Comparison of ENCODE assay signal across 10 cellular contexts in the genomic region with DNA sequence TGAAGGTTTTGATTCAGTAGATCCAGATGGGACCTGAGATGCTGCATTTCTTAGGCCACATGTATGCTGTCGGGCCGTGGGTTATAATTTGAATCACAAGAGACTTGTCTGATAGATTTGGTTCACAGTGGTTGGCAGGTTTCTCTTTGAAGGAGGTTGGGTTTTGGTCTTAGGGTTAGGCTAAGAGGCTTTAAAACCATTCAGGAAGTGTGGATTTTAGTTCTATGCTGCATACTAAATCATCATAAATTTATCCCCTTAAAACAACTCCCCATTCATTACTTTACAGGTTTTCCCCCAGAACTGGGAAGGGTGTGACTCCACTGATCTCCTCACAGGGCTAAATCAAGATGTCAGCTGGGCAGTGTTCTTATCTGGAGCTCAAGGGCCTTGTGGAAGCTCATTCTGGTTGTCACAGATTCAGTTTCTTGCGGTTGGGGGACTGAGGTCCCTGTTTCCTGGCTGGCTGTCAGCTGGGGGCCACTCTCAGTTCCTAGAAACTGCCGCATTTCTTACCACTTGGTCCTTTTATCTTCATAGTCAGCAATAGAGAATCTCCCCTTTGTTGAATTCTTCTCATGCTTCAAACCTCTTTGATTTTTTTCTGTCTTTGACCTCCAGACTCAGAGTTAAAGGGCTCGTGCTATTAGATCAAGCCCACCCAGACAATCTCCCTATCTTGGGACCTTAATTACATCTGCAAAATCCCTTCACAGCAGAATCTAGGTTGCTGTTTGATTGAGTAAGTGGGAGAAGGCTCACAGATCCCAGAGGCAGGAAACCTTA. TPM values are rescaled to one million over a fixed set of nuclear protein-coding genes. Genes with fewer than 3 reads are reported as not detected.
A peak's percentile ranks its signal among the peaks of the same experiment; 100 is the strongest.
DNase-seq lines count a peak whose midpoint lies in the region; ATAC-seq and TF ChIP-seq lines count a peak whose summit lies in the region.
"Had no signal": no experiment of that assay in that cellular context is flagged by ENCODE, and none has a peak within 500 bp of the region (broad histone marks: within the 10 kb centered on the region; RNA-seq: fewer than 3 reads in every experiment).

No MANE protein-coding gene starts in this region.

- WGBS in SK-N-SH (ENCODE audit: low lambda C conversion rate), result 82% methylated on average over 5 of the region's 5 CpGs

- ATAC-seq in SK-N-SH treated with all-trans-retinoic acid at 6 μM for 48 hours, result no peak
- peak; percentile 33 for ATAC-seq in HG03095 (IDR thresholded peaks at IDR 0.05; ENCODE audit: unreplicated experiment)
- no peak for ATAC-seq in omental fat pad (ENCODE audit: low FRiP score)
- ATAC-seq: A549, gastrocnemius medialis had no signal

- H3K27me3 ChIP-seq in SK-N-SH (ENCODE audit: insufficient read depth), result no peaks in the 10 kb centered on the region
- no peaks in the 10 kb centered on the region for H3K27me3 ChIP-seq in mucosa of rectum (ENCODE audit: control insufficient read depth in 2 of 2, insufficient read depth in 2 of 2, low read length in 2 of 2)
- H3K27me3 ChIP-seq: gastrocnemius medialis had no signal

- H3K36me3 ChIP-seq in SK-N-SH (replicated peaks in 1 of 2; ENCODE audit: control insufficient read depth in 1 of 2, insufficient read depth in 2 of 2, low read length in 1 of 2) (no peaks in the 10 kb centered on the region), mucosa of rectum (ENCODE audit: control insufficient read depth in 2 of 2, insufficient read depth in 2 of 2, low read length in 2 of 2) (no peaks in the 10 kb centered on the region)
- H3K36me3 ChIP-seq: gastrocnemius medialis had no signal

- TF ChIP-seq CTCF in SK-N-SH (IDR thresholded peaks at IDR 0.05) (no peak), omental fat pad (IDR thresholded peaks at IDR 0.05) (no peak)

- H3K27ac ChIP-seq in SK-N-SH (ENCODE audit: low read depth in 2 of 2, low read length in 1 of 2) (peak overlapping the region in 1 of 2 experiments; percentile 65; a peak in 1 of 4 replicates), mucosa of rectum (ENCODE audit: low read depth in 2 of 2, low read length in 2 of 2) (peak overlapping the region; percentile 66 to 77)
- H3K27ac ChIP-seq: A549, gastrocnemius medialis had no signal

- H3K9me3 ChIP-seq in SK-N-SH, result no peaks in the 10 kb centered on the region
- H3K9me3 ChIP-seq in mucosa of rectum (ENCODE audit: control insufficient read depth in 2 of 2, low read length in 2 of 2), result no peaks in the 10 kb centered on the region
- H3K9me3 ChIP-seq: A549, gastrocnemius medialis had no signal

- POLR2A ChIA-PET in SK-N-SH (lab: Yijun Ruan, JAX), result no interaction called here

- H3K9me2 ChIP-seq in SK-N-SH, result no peaks in the 10 kb centered on the region

- no peak for DNase-seq in SK-N-SH
- peak; percentile 67 for DNase-seq in UCSD-AML1 (lab: John Stamatoyannopoulos, UW; ENCODE audit: unreplicated experiment)
- no peak for DNase-seq in 8988T
- no peak for DNase-seq in omental fat pad (ENCODE audit: low spot score)
- DNase-seq in NCI-H526 (lab: John Stamatoyannopoulos, UW), result no peak

- no peak for TF ChIP-seq RAD21 in SK-N-SH (IDR thresholded peaks at IDR 0.05; ENCODE audit: low read length)

- H3K9ac ChIP-seq in SK-N-SH (no peak overlapping the region), mucosa of rectum (ENCODE audit: low read depth in 1 of 2, low read length in 2 of 2) (no peak overlapping the region)

- H3K4me2 ChIP-seq in SK-N-SH, result peak overlapping the region; percentile 26; the same call in 1 of the 2 replicates
- H3K4me2 ChIP-seq: A549 had no signal

- H4K20me1 ChIP-seq in SK-N-SH (ENCODE audit: insufficient read depth), result no peaks in the 10 kb centered on the region

- H3K79me2 ChIP-seq in SK-N-SH (ENCODE audit: insufficient read depth), result no peaks in the 10 kb centered on the region

- H3K4me3 ChIP-seq in SK-N-SH (ENCODE audit: low read depth in 2 of 2, low read length in 1 of 2), result no peak overlapping the region
- no peak overlapping the region for H3K4me3 ChIP-seq in mucosa of rectum (ENCODE audit: low read length in 2 of 2)
- H3K4me3 ChIP-seq: A549, gastrocnemius medialis had no signal

- peaks cover 3 to 59% of the 10 kb centered on the region in 2 experiments for H3K4me1 ChIP-seq in SK-N-SH (ENCODE audit: control insufficient read depth in 1 of 2, insufficient read depth in 2 of 2, low read depth in 1 of 2, low read length in 1 of 2)
- peaks cover 5 to 7% of the 10 kb centered on the region in 2 donors for H3K4me1 ChIP-seq in mucosa of rectum (ENCODE audit: control insufficient read depth in 2 of 2, insufficient read depth in 2 of 2, low read length in 2 of 2)
- H3K4me1 ChIP-seq: A549, gastrocnemius medialis had no signal

- TF ChIP-seq EP300 in SK-N-SH (IDR thresholded peaks at IDR 0.05; ENCODE audit: borderline replicate concordance in 1 of 2, low read depth in 1 of 2, low read length in 1 of 2), result no peak

- peak overlapping the region; percentile 52; the same call in 1 of the 2 replicates for H2AFZ ChIP-seq in SK-N-SH (ENCODE audit: low read depth)

- CTCF ChIA-PET in SK-N-SH (lab: Yijun Ruan, JAX), result interaction anchor here (1.7 to 2.0 kb wide), 2 partner anchors 20 to 86 kb away, joined by 7 to 11 read pairs; a partner anchor contains a TSS

- peaks cover 19% of the 10 kb centered on the region for H3F3A ChIP-seq in SK-N-SH (replicated peaks; ENCODE audit: insufficient read depth)

TF ChIP-seq in SK-N-SH, 30 proteins besides CTCF, POLR2A, EP300 and RAD21:
- TF ChIP-seq NRF1 (IDR thresholded peaks at IDR 0.05; ENCODE audit: low read depth, low read length) (no peak), SIN3A (IDR thresholded peaks at IDR 0.05; ENCODE audit: borderline replicate concordance, low read depth, low read length) (no peak), FOXM1 (IDR thresholded peaks at IDR 0.05; ENCODE audit: low read depth) (no peak), TAF1 (IDR thresholded peaks at IDR 0.05; ENCODE audit: borderline replicate concordance, low read depth, low read length) (no peak), MXI1 (IDR thresholded peaks at IDR 0.05; ENCODE audit: low read depth, low read length) (no peak), FOXJ3 (CRISPR knock-in tag; IDR thresholded peaks at IDR 0.05) (no peak)
- TF ChIP-seq, protein P1, sequence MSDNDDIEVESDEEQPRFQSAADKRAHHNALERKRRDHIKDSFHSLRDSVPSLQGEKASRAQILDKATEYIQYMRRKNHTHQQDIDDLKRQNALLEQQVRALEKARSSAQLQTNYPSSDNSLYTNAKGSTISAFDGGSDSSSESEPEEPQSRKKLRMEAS (IDR thresholded peaks at IDR 0.05; ENCODE audit: low read depth), result no peak

TF ChIP-seq in SK-N-SH treated with all-trans-retinoic acid at 6 μM for 48 hours, 23 proteins besides CTCF, POLR2A, EP300 and RAD21 (continues in another document):
- TF ChIP-seq OSR1 (CRISPR knock-in tag; IDR thresholded peaks at IDR 0.05), result no peak
- TF ChIP-seq, protein P2, sequence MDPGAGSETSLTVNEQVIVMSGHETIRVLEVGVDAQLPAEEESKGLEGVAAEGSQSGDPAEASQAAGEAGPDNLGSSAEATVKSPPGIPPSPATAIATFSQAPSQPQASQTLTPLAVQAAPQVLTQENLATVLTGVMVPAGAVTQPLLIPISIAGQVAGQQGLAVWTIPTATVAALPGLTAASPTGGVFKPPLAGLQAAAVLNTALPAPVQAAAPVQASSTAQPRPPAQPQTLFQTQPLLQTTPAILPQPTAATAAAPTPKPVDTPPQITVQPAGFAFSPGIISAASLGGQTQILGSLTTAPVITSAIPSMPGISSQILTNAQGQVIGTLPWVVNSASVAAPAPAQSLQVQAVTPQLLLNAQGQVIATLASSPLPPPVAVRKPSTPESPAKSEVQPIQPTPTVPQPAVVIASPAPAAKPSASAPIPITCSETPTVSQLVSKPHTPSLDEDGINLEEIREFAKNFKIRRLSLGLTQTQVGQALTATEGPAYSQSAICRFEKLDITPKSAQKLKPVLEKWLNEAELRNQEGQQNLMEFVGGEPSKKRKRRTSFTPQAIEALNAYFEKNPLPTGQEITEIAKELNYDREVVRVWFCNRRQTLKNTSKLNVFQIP (CRISPR knock-in tag; IDR thresholded peaks at IDR 0.05; ENCODE audit: borderline replicate concordance, low read depth), result no peak
- no peak for TF ChIP-seq TOX (CRISPR knock-in tag; IDR thresholded peaks at IDR 0.05; ENCODE audit: borderline replicate concordance)
- TF ChIP-seq ZNF70 (CRISPR knock-in tag; IDR thresholded peaks at IDR 0.05), result no peak
- TF ChIP-seq, protein P3, sequence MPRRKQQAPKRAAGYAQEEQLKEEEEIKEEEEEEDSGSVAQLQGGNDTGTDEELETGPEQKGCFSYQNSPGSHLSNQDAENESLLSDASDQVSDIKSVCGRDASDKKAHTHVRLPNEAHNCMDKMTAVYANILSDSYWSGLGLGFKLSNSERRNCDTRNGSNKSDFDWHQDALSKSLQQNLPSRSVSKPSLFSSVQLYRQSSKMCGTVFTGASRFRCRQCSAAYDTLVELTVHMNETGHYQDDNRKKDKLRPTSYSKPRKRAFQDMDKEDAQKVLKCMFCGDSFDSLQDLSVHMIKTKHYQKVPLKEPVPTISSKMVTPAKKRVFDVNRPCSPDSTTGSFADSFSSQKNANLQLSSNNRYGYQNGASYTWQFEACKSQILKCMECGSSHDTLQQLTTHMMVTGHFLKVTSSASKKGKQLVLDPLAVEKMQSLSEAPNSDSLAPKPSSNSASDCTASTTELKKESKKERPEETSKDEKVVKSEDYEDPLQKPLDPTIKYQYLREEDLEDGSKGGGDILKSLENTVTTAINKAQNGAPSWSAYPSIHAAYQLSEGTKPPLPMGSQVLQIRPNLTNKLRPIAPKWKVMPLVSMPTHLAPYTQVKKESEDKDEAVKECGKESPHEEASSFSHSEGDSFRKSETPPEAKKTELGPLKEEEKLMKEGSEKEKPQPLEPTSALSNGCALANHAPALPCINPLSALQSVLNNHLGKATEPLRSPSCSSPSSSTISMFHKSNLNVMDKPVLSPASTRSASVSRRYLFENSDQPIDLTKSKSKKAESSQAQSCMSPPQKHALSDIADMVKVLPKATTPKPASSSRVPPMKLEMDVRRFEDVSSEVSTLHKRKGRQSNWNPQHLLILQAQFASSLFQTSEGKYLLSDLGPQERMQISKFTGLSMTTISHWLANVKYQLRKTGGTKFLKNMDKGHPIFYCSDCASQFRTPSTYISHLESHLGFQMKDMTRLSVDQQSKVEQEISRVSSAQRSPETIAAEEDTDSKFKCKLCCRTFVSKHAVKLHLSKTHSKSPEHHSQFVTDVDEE (CRISPR knock-in tag; IDR thresholded peaks at IDR 0.05), result no peak
- TF ChIP-seq PPARA (CRISPR knock-in tag; IDR thresholded peaks at IDR 0.05; ENCODE audit: borderline replicate concordance), result no peak
- TF ChIP-seq RARB (CRISPR knock-in tag; IDR thresholded peaks at IDR 0.05), result no peak
- TF ChIP-seq ZFP30 (CRISPR knock-in tag; IDR thresholded peaks at IDR 0.05), result no peak

RNA-seq across cellular contexts. Expression of a gene that starts 20.6 kb away (rescaled TPM):
- 9.4 and 13.6 TPM in 2 replicates for polyA plus RNA-seq in SK-N-SH (2012; rRNA removed)
- 9.1 and 10.1 TPM in 2 replicates for polyA plus RNA-seq in SK-N-SH (2012; cell fraction: cytosol; rRNA removed)
- polyA plus RNA-seq in SK-N-SH (2012; cell fraction: nucleus; rRNA removed), result 21.1 and 30.6 TPM in 2 replicates
- 10 to 100 TPM; 56.9 to 98.1 (median 83.3) TPM for total RNA-seq in omental fat pad
